8 cellular contexts compared by ENCODE assay signal in genomic region chr3:138051946-138052802, GRCh38.
DNase-seq lines count a peak whose midpoint lies in the region; ATAC-seq and TF ChIP-seq lines count a peak whose summit lies in the region.

No MANE protein-coding gene starts in this region.

- in situ Hi-C loops in ACHN (cut with HindIII; ENCODE audit: low pct_ligation_motif_present, low pct_unique_long_range_greater_than_20kb, low sequenced_read_pairs) = no loop called here

- peak; percentile 82 for TF ChIP-seq CTCF in GM06990 (IDR thresholded peaks at IDR 0.05; ENCODE audit: insufficient read depth, low read length, poor library complexity, severe bottlenecking)

- H3K36me3 ChIP-seq in GM06990 (ENCODE audit: control insufficient read depth, insufficient read depth, low read length) = no peaks in the 10 kb centered on the region

- peak; percentile 70 for ATAC-seq in HG02610 (IDR thresholded peaks at IDR 0.05; ENCODE audit: unreplicated experiment)

- H3K4me3 ChIP-seq in GM06990 (replicated peaks; ENCODE audit: low read depth, low read length) = no peak overlapping the region

- DNase-seq in ACHN (peak; percentile 37), GM06990 (ENCODE audit: extremely low read depth, insufficient read length) (no peak), NCI-H1092 (lab: John Stamatoyannopoulos, UW) (peak; percentile 17), astrocyte of the hippocampus (ENCODE audit: low read depth, low spot score) (peak; percentile 80), kidney tubule cell (ENCODE audit: low spot score) (peak; percentile 52), NCI-H446 treated with DMSO at 0.1 percent for 48 hours (lab: John Stamatoyannopoulos, UW) (no peak), NCI-H1048 (lab: John Stamatoyannopoulos, UW) (no peak)

- H3K27me3 ChIP-seq in GM06990 (replicated peaks; ENCODE audit: control insufficient read depth, insufficient read depth, low read length) = no peaks in the 10 kb centered on the region

Comparison
In these comparisons a context has a peak if more than half of its experiments do, and no peak if none do; other contexts are left out.
1. DNase-seq: peak in ACHN (single experiment), NCI-H1092 (single experiment), astrocyte of the hippocampus (single experiment) and kidney tubule cell (single experiment); none in GM06990 (single experiment), NCI-H446 treated with DMSO at 0.1 percent for 48 hours (single experiment) and NCI-H1048 (single experiment).